ENCODE assay signal across 8 cellular contexts in genomic region chr6:30815085-30815742, GRCh38.
DNase-seq lines count a peak whose midpoint lies in the region; ATAC-seq, FAIRE-seq and TF ChIP-seq lines count a peak whose summit lies in the region.
"Not testable (repeated sequence)": the region's sequence is repeated elsewhere in the genome, so short reads cannot be mapped to it uniquely, and the experiment has no call there.

No MANE protein-coding gene starts in this region.

- H3K4me2 ChIP-seq in A549; K562 (ENCODE audit: insufficient read depth, low read length); keratinocyte (ENCODE audit: control insufficient read depth, extremely low read depth, insufficient read depth, low read depth, low read length): not testable (repeated sequence)

- H3K27ac Mint-ChIP-seq in activated T-helper 17 cell treated with anti-CD3 and anti-CD28 coated beads, Interleukin-2, amount 50 U/mL, for 72 hours: peak overlapping the region; percentile 92

- POLR2A ChIA-PET in A549 (lab: Yijun Ruan, JAX): interaction anchor here (0.6 kb wide), 1 partner anchor 80 kb away, joined by 3 read pairs; no protein-coding TSS in a partner anchor
- POLR2A ChIA-PET in K562 (lab: Yijun Ruan, JAX): interaction anchor here (0.7 to 2.3 kb wide), 15 partner anchors 9 to 269 kb away, joined by 3 to 12 read pairs (median 4); partner anchors contain the start of genes IER3 and VARS2

- not testable (repeated sequence) for H3K36me3 ChIP-seq in RWPE2 (ENCODE audit: low read depth); K562 (ENCODE audit: control insufficient read depth, insufficient read depth, low read length); keratinocyte (ENCODE audit: control insufficient read depth in 2 of 2, extremely low read depth in 1 of 2, insufficient read depth in 2 of 2, low read length in 2 of 2)

- H3K27me3 Mint-ChIP-seq in activated T-helper 17 cell treated with anti-CD3 and anti-CD28 coated beads, Interleukin-2, amount 50 U/mL, for 72 hours: not testable (repeated sequence)

- FAIRE-seq in A549 (lab: Jason Lieb, UNC); K562 (lab: Jason Lieb, UNC); keratinocyte (lab: Jason Lieb, UNC): not testable (repeated sequence)

- not testable (repeated sequence) for TF ChIP-seq CTCF in A549 (IDR thresholded peaks at IDR 0.05); RWPE2 (IDR thresholded peaks at IDR 0.05; ENCODE audit: poor library complexity, severe bottlenecking); K562 (IDR thresholded peaks at IDR 0.05 in 2 of 3, conservative IDR thresholded peaks at IDR 0.05 in 1 of 3; ENCODE audit: insufficient read depth in 2 of 3, low read depth in 1 of 3, low read length in 3 of 3); keratinocyte (optimal IDR thresholded peaks at IDR 0.05 in 1 of 3, IDR thresholded peaks at IDR 0.05 in 1 of 3, conservative IDR thresholded peaks at IDR 0.05 in 1 of 3; ENCODE audit: extremely low read depth in 1 of 3, insufficient read depth in 2 of 3, low read length in 3 of 3)

- ATAC-seq in A549; RWPE2 (ENCODE audit: low read depth); activated T-helper 17 cell treated with anti-CD3 and anti-CD28 coated beads, Interleukin-2, amount 50 U/mL, for 72 hours (replicated peaks): not testable (repeated sequence)
- peak; percentile 6 for ATAC-seq in K562

- H3K27ac ChIP-seq in A549: peak overlapping the region; percentile 77 to 90
- peak overlapping the region; percentile 95 for H3K27ac ChIP-seq in RWPE2 (ENCODE audit: poor library complexity, severe bottlenecking)
- peak overlapping the region; percentile 70 for H3K27ac ChIP-seq in K562 (ENCODE audit: extremely low read depth, low read depth, low read length)
- H3K27ac ChIP-seq in keratinocyte (ENCODE audit: control insufficient read depth, insufficient read depth, low read length): peak overlapping the region; percentile 76

- DNase-seq in A549 (ENCODE audit: low read depth in 1 of 2, low spot score in 1 of 2) (peak in 1 of 2 experiments; percentile 44), EH (ENCODE audit: low read depth) (peak; percentile 35), K562 (ENCODE audit: extremely low read depth in 1 of 4, low spot score in 3 of 4) (peak in 1 of 4 experiments; percentile 61)
- not testable (repeated sequence) for DNase-seq in RWPE2 (ENCODE audit: low spot score); keratinocyte (ENCODE audit: low read depth, low spot score)
- DNase-seq in activated CD4-positive, alpha-beta T cell treated with anti-CD3 and anti-CD28 coated beads, Interleukin-2, amount 50 U/mL, for 48 hours: peak; percentile 63 to 69
- peak; percentile 63 for DNase-seq in stimulated activated CD4-positive, alpha-beta T cell treated with anti-CD3 and anti-CD28 coated beads, Interleukin-15, amount 100 ng/mL, for 24 hours

- in situ Hi-C loops in K562 (cut with MboI): not testable (repeated sequence)

- CTCF ChIA-PET in A549 (lab: Yijun Ruan, JAX); K562 (lab: Yijun Ruan, JAX; ENCODE audit: low intra/inter-chr PET ratio): not testable (repeated sequence)

- 85% methylated on average over 12 of the region's 12 CpGs for WGBS in A549 (ENCODE audit: missing lambda C conversion rate)
- 60% methylated on average over 11 of the region's 12 CpGs for WGBS in K562 (ENCODE audit: insufficient coverage, low coverage, missing lambda C conversion rate)

- H3K79me2 ChIP-seq in K562 (ENCODE audit: control insufficient read depth, insufficient read depth, low read length); keratinocyte (ENCODE audit: control insufficient read depth, insufficient read depth, low read length): not testable (repeated sequence)

- TF ChIP-seq RAD21 in A549 (conservative IDR thresholded peaks at IDR 0.05 in 1 of 2, IDR thresholded peaks at IDR 0.05 in 1 of 2): not testable (repeated sequence)
- peak in 1 of 2 experiments; percentile 11; a peak in 1 of 4 replicates for TF ChIP-seq RAD21 in K562 (CRISPR knock-in tag; conservative IDR thresholded peaks at IDR 0.05 in 1 of 2, IDR thresholded peaks at IDR 0.05 in 1 of 2)

- peaks cover 10% of the 10 kb centered on the region for H3K9me3 Mint-ChIP-seq in activated T-helper 17 cell treated with anti-CD3 and anti-CD28 coated beads, Interleukin-2, amount 50 U/mL, for 72 hours

- peak overlapping the region; percentile 74 for H3K4me3 Mint-ChIP-seq in activated T-helper 17 cell treated with anti-CD3 and anti-CD28 coated beads, Interleukin-2, amount 50 U/mL, for 72 hours

- H3K9ac ChIP-seq in K562 (ENCODE audit: insufficient read depth in 1 of 2, low read depth in 2 of 2, low read length in 2 of 2) (peak overlapping the region in 1 of 2 experiments; percentile 49; a peak in 1 of 4 replicates), keratinocyte (ENCODE audit: control insufficient read depth, extremely low read depth, insufficient read depth, low read length) (peak overlapping the region; percentile 51)

- peaks cover 62% of the 10 kb centered on the region for H3K4me1 Mint-ChIP-seq in activated T-helper 17 cell treated with anti-CD3 and anti-CD28 coated beads, Interleukin-2, amount 50 U/mL, for 72 hours

- intact Hi-C loops in K562 (cut with micrococcal nuclease): loop anchor here (10.0 kb wide), 1 partner anchor 130 kb away; the partner anchor contains the start of gene PPP1R18

- BruUV-seq in K562 (replicated peaks; lab: Mats Ljungman, UMichigan): TSS peak; percentile 97

- TF ChIP-seq EP300 in A549 (IDR thresholded peaks at IDR 0.05); K562 (IDR thresholded peaks at IDR 0.05; ENCODE audit: low read length): not testable (repeated sequence)

- not testable (repeated sequence) for H3K9me1 ChIP-seq in K562 (ENCODE audit: control insufficient read depth, insufficient read depth, low read length); keratinocyte (ENCODE audit: control insufficient read depth, extremely low read depth, insufficient read depth, low read length)

- peaks cover 73% of the 10 kb centered on the region for H3K36me3 Mint-ChIP-seq in activated T-helper 17 cell treated with anti-CD3 and anti-CD28 coated beads, Interleukin-2, amount 50 U/mL, for 72 hours (ENCODE audit: low read depth)

- dilution Hi-C loops in keratinocyte (cut with MboI; ENCODE audit: extremely low pct_ligation_motif_present, low sequenced_read_pairs): not testable (repeated sequence)

- not testable (repeated sequence) for H3K4me3 ChIP-seq in A549; RWPE2 (ENCODE audit: severe bottlenecking); K562; keratinocyte (ENCODE audit: control insufficient read depth in 2 of 3, extremely low read depth in 1 of 3, insufficient read depth in 2 of 3, low read depth in 1 of 3, low read length in 3 of 3)

- not testable (repeated sequence) for H3K27me3 ChIP-seq in RWPE2 (ENCODE audit: insufficient read depth, poor library complexity, severe bottlenecking); K562 (ENCODE audit: control insufficient read depth in 2 of 2, insufficient read depth in 2 of 2, low read length in 2 of 2); keratinocyte (ENCODE audit: control insufficient read depth, extremely low read depth, insufficient read depth, low read length)

- not testable (repeated sequence) for H2AFZ ChIP-seq in K562 (ENCODE audit: low read depth, low read length); keratinocyte (ENCODE audit: control insufficient read depth, low read length)

- not testable (repeated sequence) for TF ChIP-seq POLR2A in A549 (IDR thresholded peaks at IDR 0.05; ENCODE audit: low read length)
- TF ChIP-seq POLR2A in K562 (conservative IDR thresholded peaks at IDR 0.05): peak; percentile 99

- not testable (repeated sequence) for H3K9me3 ChIP-seq in A549; RWPE2 (ENCODE audit: severe bottlenecking); K562 (replicated peaks; ENCODE audit: control insufficient read depth, insufficient read depth, low read depth, low read length); keratinocyte (ENCODE audit: control insufficient read depth, low read depth, low read length)

- H3K4me1 ChIP-seq in A549: peaks cover 66% of the 10 kb centered on the region
- peaks cover 66% of the 10 kb centered on the region for H3K4me1 ChIP-seq in RWPE2 (ENCODE audit: insufficient read depth, poor library complexity, severe bottlenecking)
- H3K4me1 ChIP-seq in K562 (replicated peaks in 1 of 2; ENCODE audit: control insufficient read depth in 2 of 2, insufficient read depth in 2 of 2, low read length in 2 of 2): peaks cover 48 to 61% of the 10 kb centered on the region in 2 experiments
- peaks cover 68% of the 10 kb centered on the region for H3K4me1 ChIP-seq in keratinocyte (ENCODE audit: control insufficient read depth, extremely low read depth, insufficient read depth, low read length)

- H4K20me1 ChIP-seq in K562 (replicated peaks; ENCODE audit: control insufficient read depth, insufficient read depth, low read length); keratinocyte (ENCODE audit: control insufficient read depth, extremely low read depth, insufficient read depth, low read length): not testable (repeated sequence)

TF ChIP-seq in K562, 482 proteins besides CTCF, POLR2A, EP300 and RAD21 (continues in another document):
- TF ChIP-seq CC2D1A (IDR thresholded peaks at IDR 0.05) (peak; percentile 65; the same call in 1 of the 2 replicates), MLLT1 (IDR thresholded peaks at IDR 0.05) (peak; percentile 95), ZBED1 (IDR thresholded peaks at IDR 0.05) (peak; percentile 87; the same call in 1 of the 2 replicates), POLR2AphosphoS5 (IDR thresholded peaks at IDR 0.05; ENCODE audit: control insufficient read depth, insufficient read depth, low read depth, low read length) (peak; percentile 74), PML (IDR thresholded peaks at IDR 0.05; ENCODE audit: low read length) (peak; percentile 85)
